ENCODE assay signal across 22 cellular contexts in the genomic region with DNA sequence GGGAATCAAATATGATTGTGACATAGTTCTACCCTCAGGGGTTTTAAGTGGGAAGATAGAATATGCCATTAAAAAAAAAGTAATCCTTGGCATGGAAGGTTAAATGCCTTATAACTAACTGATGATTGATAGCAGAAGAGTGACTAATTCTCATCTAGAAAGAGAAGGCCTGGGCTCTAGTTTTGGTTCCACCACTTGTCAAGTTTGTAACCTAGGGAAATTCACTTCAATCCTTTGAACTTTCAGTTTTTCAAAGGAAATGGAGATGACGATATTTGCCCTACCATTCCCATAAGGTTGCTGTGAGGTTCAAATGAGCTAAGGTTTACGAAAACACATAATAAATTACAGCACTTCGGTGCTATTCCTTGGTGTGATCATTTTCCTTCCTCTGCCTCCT.
DNase-seq lines count a peak whose midpoint lies in the region; ATAC-seq and TF ChIP-seq lines count a peak whose summit lies in the region.
"Had no signal": no experiment of that assay in that cellular context is flagged by ENCODE, and none has a peak within 500 bp of the region (broad histone marks: within the 10 kb centered on the region; RNA-seq: fewer than 3 reads in every experiment).

No MANE protein-coding gene starts in this region.

- H3K4me3 Mint-ChIP-seq in activated CD4-positive, alpha-beta T cell treated with anti-CD3 and anti-CD28 coated beads for 36 hours = no peak overlapping the region
- H3K4me3 Mint-ChIP-seq in dendritic cell treated with granulocyte-macrophage colony-stimulating factor and Interleukin-4, amounts not matched to agents 40 ng/mL and 50 ng/mL, for 4 days = no peak overlapping the region
- no peak overlapping the region for H3K4me3 Mint-ChIP-seq in T-helper 2 cell treated with Interferon-gamma antibody and Interleukin-4, amounts not matched to agents 5 μg/mL and 100 μg/mL, for 36 hours

- H3K36me3 ChIP-seq in Loucy (ENCODE audit: insufficient read depth, low read length) = no peaks in the 10 kb centered on the region
- no peaks in the 10 kb centered on the region for H3K36me3 ChIP-seq in smooth muscle cell (ENCODE audit: low read depth)
- H3K36me3 ChIP-seq: adrenal gland, left lung, MG63, upper lobe of left lung had no signal

- peaks cover 18% of the 10 kb centered on the region for H3K4me1 Mint-ChIP-seq in activated CD4-positive, alpha-beta T cell treated with anti-CD3 and anti-CD28 coated beads for 36 hours
- H3K4me1 Mint-ChIP-seq in dendritic cell treated with granulocyte-macrophage colony-stimulating factor and Interleukin-4, amounts not matched to agents 40 ng/mL and 50 ng/mL, for 4 days (ENCODE audit: low read depth) = peaks cover 45% of the 10 kb centered on the region
- peaks cover 13% of the 10 kb centered on the region for H3K4me1 Mint-ChIP-seq in T-helper 2 cell treated with Interferon-gamma antibody and Interleukin-4, amounts not matched to agents 5 μg/mL and 100 μg/mL, for 36 hours (ENCODE audit: low read depth)

- H3K4me2 ChIP-seq in Loucy (ENCODE audit: low read depth, low read length, poor library complexity, severe bottlenecking) (no peak overlapping the region), smooth muscle cell (peak overlapping the region; percentile 70)

- H3K27me3 ChIP-seq in Loucy (ENCODE audit: insufficient read depth, low read length, poor library complexity, severe bottlenecking) (no peaks in the 10 kb centered on the region), smooth muscle cell (ENCODE audit: low read depth) (no peaks in the 10 kb centered on the region)
- H3K27me3 ChIP-seq: adrenal gland, foreskin keratinocyte, left lung, MG63, upper lobe of left lung had no signal

- H3K9ac ChIP-seq in Loucy (ENCODE audit: low read depth, low read length, poor library complexity, severe bottlenecking) (no peak overlapping the region), smooth muscle cell (ENCODE audit: low read depth) (peak overlapping the region; percentile 54)

- CTCF ChIA-PET in activated CD4-positive, alpha-beta T cell treated with anti-CD3 and anti-CD28 coated beads for 36 hours (lab: Charles Lee) = interaction anchor here (1.7 kb wide), 1 partner anchor 12 kb away, joined by 5 read pairs; no protein-coding TSS in a partner anchor
- CTCF ChIA-PET in RWPE1 (lab: Yijun Ruan, JAX) = no interaction called here

- H3K4me1 ChIP-seq in Loucy (ENCODE audit: insufficient read depth, low read length, poor library complexity, severe bottlenecking) (peaks cover 6% of the 10 kb centered on the region), smooth muscle cell (ENCODE audit: low read depth) (peaks cover 24% of the 10 kb centered on the region)
- H3K4me1 ChIP-seq: foreskin keratinocyte had no signal

- peak overlapping the region; percentile 28; the same call in 1 of the 2 replicates for H2AFZ ChIP-seq in Loucy (ENCODE audit: low read length)
- H2AFZ ChIP-seq in smooth muscle cell (ENCODE audit: low read depth) = no peak overlapping the region

- H3K27me3 Mint-ChIP-seq in activated CD4-positive, alpha-beta T cell treated with anti-CD3 and anti-CD28 coated beads for 36 hours = peaks cover 2% of the 10 kb centered on the region
- no peaks in the 10 kb centered on the region for H3K27me3 Mint-ChIP-seq in dendritic cell treated with granulocyte-macrophage colony-stimulating factor and Interleukin-4, amounts not matched to agents 40 ng/mL and 50 ng/mL, for 4 days
- peaks cover 10% of the 10 kb centered on the region for H3K27me3 Mint-ChIP-seq in T-helper 2 cell treated with Interferon-gamma antibody and Interleukin-4, amounts not matched to agents 5 μg/mL and 100 μg/mL, for 36 hours (ENCODE audit: low read depth)

- no peaks in the 10 kb centered on the region for H3K9me2 ChIP-seq in Loucy (replicated peaks; ENCODE audit: low read depth, low read length)

- ATAC-seq in activated CD4-positive, alpha-beta T cell treated with anti-CD3 and anti-CD28 coated beads for 36 hours = peak; percentile 63
- ATAC-seq in GM18498 (IDR thresholded peaks at IDR 0.05; ENCODE audit: unreplicated experiment) = no peak
- ATAC-seq: foreskin keratinocyte had no signal

- no peaks in the 10 kb centered on the region for H4K20me1 ChIP-seq in Loucy (ENCODE audit: insufficient read depth, low read length, poor library complexity, severe bottlenecking)
- no peaks in the 10 kb centered on the region for H4K20me1 ChIP-seq in smooth muscle cell (ENCODE audit: low read depth)

- H3K9me3 Mint-ChIP-seq in activated CD4-positive, alpha-beta T cell treated with anti-CD3 and anti-CD28 coated beads for 36 hours (ENCODE audit: low read depth) = no peaks in the 10 kb centered on the region
- H3K9me3 Mint-ChIP-seq in dendritic cell treated with granulocyte-macrophage colony-stimulating factor and Interleukin-4, amounts not matched to agents 40 ng/mL and 50 ng/mL, for 4 days = no peaks in the 10 kb centered on the region
- no peaks in the 10 kb centered on the region for H3K9me3 Mint-ChIP-seq in T-helper 2 cell treated with Interferon-gamma antibody and Interleukin-4, amounts not matched to agents 5 μg/mL and 100 μg/mL, for 36 hours

- H3K36me3 Mint-ChIP-seq in activated CD4-positive, alpha-beta T cell treated with anti-CD3 and anti-CD28 coated beads for 36 hours (ENCODE audit: low read depth) = no peaks in the 10 kb centered on the region
- no peaks in the 10 kb centered on the region for H3K36me3 Mint-ChIP-seq in dendritic cell treated with granulocyte-macrophage colony-stimulating factor and Interleukin-4, amounts not matched to agents 40 ng/mL and 50 ng/mL, for 4 days (ENCODE audit: low read depth)
- H3K36me3 Mint-ChIP-seq in T-helper 2 cell treated with Interferon-gamma antibody and Interleukin-4, amounts not matched to agents 5 μg/mL and 100 μg/mL, for 36 hours (ENCODE audit: low read depth) = no peaks in the 10 kb centered on the region

- 93% methylated on average over 3 of the region's 3 CpGs for WGBS in smooth muscle cell (ENCODE audit: low lambda C conversion rate)

- H3K27ac ChIP-seq in smooth muscle cell (ENCODE audit: low read depth) (peak overlapping the region; percentile 94), RWPE1 (no peak overlapping the region)
- H3K27ac ChIP-seq: foreskin keratinocyte had no signal

- H3F3A ChIP-seq in Loucy (ENCODE audit: low read depth) = no peaks in the 10 kb centered on the region
- peaks cover 13% of the 10 kb centered on the region for H3F3A ChIP-seq in smooth muscle cell (ENCODE audit: low read depth)

- peak overlapping the region; percentile 51 for H3K27ac Mint-ChIP-seq in activated CD4-positive, alpha-beta T cell treated with anti-CD3 and anti-CD28 coated beads for 36 hours
- peak overlapping the region; percentile 58 for H3K27ac Mint-ChIP-seq in dendritic cell treated with granulocyte-macrophage colony-stimulating factor and Interleukin-4, amounts not matched to agents 40 ng/mL and 50 ng/mL, for 4 days
- H3K27ac Mint-ChIP-seq in T-helper 2 cell treated with Interferon-gamma antibody and Interleukin-4, amounts not matched to agents 5 μg/mL and 100 μg/mL, for 36 hours = no peak overlapping the region

- POLR2A ChIA-PET in activated CD4-positive, alpha-beta T cell treated with anti-CD3 and anti-CD28 coated beads for 36 hours (lab: Charles Lee) = interaction anchor here (1.0 kb wide), 1 partner anchor 95 kb away, joined by 4 read pairs; no protein-coding TSS in a partner anchor
- POLR2A ChIA-PET in RWPE1 (lab: Yijun Ruan, JAX; ENCODE audit: low non-redundant PET) = no interaction called here

- intact Hi-C loops in activated CD4-positive, alpha-beta T cell treated with anti-CD3 and anti-CD28 coated beads for 36 hours (cut with DNase I, micrococcal nuclease) = no loop called here
- intact Hi-C loops in dendritic cell treated with granulocyte-macrophage colony-stimulating factor and Interleukin-4, amounts not matched to agents 40 ng/mL and 50 ng/mL, for 4 days (cut with micrococcal nuclease) = loop anchor here (5.0 to 10.0 kb wide), 2 partner anchors 88 to 666 kb away; a partner anchor contains a TSS

- no peak for DNase-seq in activated CD4-positive, alpha-beta T cell treated with anti-CD3 and anti-CD28 coated beads for 36 hours
- no peak for DNase-seq in activated CD4-positive, alpha-beta T cell treated with anti-CD3 and anti-CD28 coated beads for 48 hours
- DNase-seq in smooth muscle cell (lab: John Stamatoyannopoulos, UW; ENCODE audit: unreplicated experiment) (no peak), RWPE1 (ENCODE audit: low spot score) (no peak)
- DNase-seq in T-helper 2 cell treated with Interferon-gamma antibody and Interleukin-4, amounts not matched to agents 5 μg/mL and 100 μg/mL, for 36 hours (ENCODE audit: low spot score) = no peak
- DNase-seq: 8988T; activated CD4-positive, alpha-beta T cell treated with anti-CD3 and anti-CD28 coated beads, Interleukin-2, amount 50 U/mL, for 4 hours; adrenal gland; C1 segment of cervical spinal cord; DMS153; foreskin keratinocyte; left lung; MG63; NCI-H187; NCI-H524; posterior cingulate gyrus; stimulated activated CD4-positive, alpha-beta T cell treated with anti-CD3 and anti-CD28 coated beads, Interleukin-12 subunit alpha, Interleukin-12 subunit beta, amount 100 ng/mL, for 4 hours; stimulated activated naive CD4-positive, alpha-beta T cell; upper lobe of left lung had no signal

- TF ChIP-seq CTCF in Loucy (conservative IDR thresholded peaks at IDR 0.05; ENCODE audit: low read length) (no peak), smooth muscle cell (IDR thresholded peaks at IDR 0.05; ENCODE audit: borderline replicate concordance, insufficient read depth, poor library complexity, severe bottlenecking) (no peak), RWPE1 (conservative IDR thresholded peaks at IDR 0.05; ENCODE audit: low read depth) (no peak)

- no peaks in the 10 kb centered on the region for H3K9me3 ChIP-seq in Loucy (ENCODE audit: insufficient read depth, low read depth, low read length)
- no peaks in the 10 kb centered on the region for H3K9me3 ChIP-seq in smooth muscle cell (replicated peaks; ENCODE audit: low read depth)
- H3K9me3 ChIP-seq: adrenal gland, left lung, MG63, upper lobe of left lung had no signal

- H3K79me2 ChIP-seq in Loucy (ENCODE audit: insufficient read depth, low read length) (no peaks in the 10 kb centered on the region), smooth muscle cell (ENCODE audit: low read depth) (no peaks in the 10 kb centered on the region)

- H3K4me3 ChIP-seq in Loucy (ENCODE audit: low read length, poor library complexity, severe bottlenecking) (no peak overlapping the region), smooth muscle cell (no peak overlapping the region)
- H3K4me3 ChIP-seq: adrenal gland, left lung, MG63, upper lobe of left lung had no signal
